ENCODE assay signal across 19 cellular contexts in genomic region chr1:175833502-175833901, GRCh38.
A peak's percentile ranks its signal among the peaks of the same experiment; 100 is the strongest.
DNase-seq lines count a peak whose midpoint lies in the region; ATAC-seq, FAIRE-seq and TF ChIP-seq lines count a peak whose summit lies in the region.
"Had no signal": no experiment of that assay in that cellular context is flagged by ENCODE, and none has a peak within 500 bp of the region (broad histone marks: within the 10 kb centered on the region; RNA-seq: fewer than 3 reads in every experiment).

No MANE protein-coding gene starts in this region.

- no peak overlapping the region for H2AFZ ChIP-seq in trophoblast cell (ENCODE audit: insufficient read depth, low read length, poor library complexity)

- H3K9ac ChIP-seq in HUES64 (ENCODE audit: low read depth, low read length) (no peak overlapping the region), endodermal cell (ENCODE audit: extremely low read depth, low read length, poor library complexity, severe bottlenecking) (no peak overlapping the region), trophoblast cell (ENCODE audit: low read length) (peak overlapping the region; percentile 49)

- H3K4ac ChIP-seq in trophoblast cell (ENCODE audit: low read depth, low read length) = no peak overlapping the region

- no peaks in the 10 kb centered on the region for H3K27me3 Mint-ChIP-seq in Caco-2 (ENCODE audit: insufficient read depth, unreplicated experiment)
- no peaks in the 10 kb centered on the region for H3K27me3 Mint-ChIP-seq in endodermal cell (ENCODE audit: insufficient read depth)
- H3K27me3 Mint-ChIP-seq in CD8-positive, alpha-beta T cell (ENCODE audit: low read depth) = peaks cover 6% of the 10 kb centered on the region

- H3K79me1 ChIP-seq in trophoblast cell (ENCODE audit: low read length) = peaks cover 5% of the 10 kb centered on the region

- no peaks in the 10 kb centered on the region for H3K9me3 Mint-ChIP-seq in Caco-2 (ENCODE audit: unreplicated experiment)
- H3K9me3 Mint-ChIP-seq in endodermal cell = peaks cover 18% of the 10 kb centered on the region
- H3K9me3 Mint-ChIP-seq in CD8-positive, alpha-beta T cell = peaks cover 8% of the 10 kb centered on the region

- no peak overlapping the region for H2BK120ac ChIP-seq in trophoblast cell (ENCODE audit: insufficient read depth, low read length, poor library complexity)

- H4K8ac ChIP-seq in trophoblast cell (ENCODE audit: low read depth, low read length) = no peak overlapping the region

- no TSS peak for BruUV-seq in Caco-2 (replicated peaks; lab: Mats Ljungman, UMichigan)

- peak overlapping the region; percentile 74 for H3K27ac Mint-ChIP-seq in Caco-2 (ENCODE audit: unreplicated experiment)
- peak overlapping the region; percentile 92 for H3K27ac Mint-ChIP-seq in endodermal cell
- no peak overlapping the region for H3K27ac Mint-ChIP-seq in CD8-positive, alpha-beta T cell
- H3K27ac Mint-ChIP-seq: CD14-positive monocyte had no signal

- TF ChIP-seq CTCF in Caco-2 (IDR thresholded peaks at IDR 0.05; ENCODE audit: insufficient read depth in 1 of 2, low read depth in 1 of 2, low read length in 1 of 2, severe bottlenecking in 1 of 2, unreplicated experiment in 1 of 2) (no peak), endodermal cell (conservative IDR thresholded peaks at IDR 0.05) (no peak)
- TF ChIP-seq CTCF in CD8-positive, alpha-beta T cell (IDR thresholded peaks at IDR 0.05) = no peak

- H2BK5ac ChIP-seq in trophoblast cell (ENCODE audit: low read depth, low read length, poor library complexity) = no peak overlapping the region

- peaks cover 34% of the 10 kb centered on the region for H3K4me1 ChIP-seq in Caco-2
- peaks cover 44% of the 10 kb centered on the region for H3K4me1 ChIP-seq in HUES64 (ENCODE audit: insufficient read depth, low read length)
- peaks cover 2% of the 10 kb centered on the region for H3K4me1 ChIP-seq in endodermal cell (ENCODE audit: control insufficient read depth, insufficient read depth, low read length)
- H3K4me1 ChIP-seq in trophoblast cell (ENCODE audit: control insufficient read depth in 1 of 2, insufficient read depth in 2 of 2, low read length in 2 of 2) = peaks cover 6 to 15% of the 10 kb centered on the region in 2 experiments
- no peaks in the 10 kb centered on the region for H3K4me1 ChIP-seq in small intestine (ENCODE audit: control insufficient read depth in 2 of 2, insufficient read depth in 1 of 2, low read depth in 1 of 2, low read length in 1 of 2)
- H3K4me1 ChIP-seq in CD8-positive, alpha-beta T cell (ENCODE audit: insufficient read depth, low read length) = no peaks in the 10 kb centered on the region

- 20% methylated on average over 1 of the region's 2 CpGs for WGBS in HUES64
- 40% methylated on average over 2 of the region's 2 CpGs; no CpG with 5 or more reads in 1 of the 2 experiments for WGBS in endodermal cell (ENCODE audit: insufficient coverage in 1 of 2, insufficient read length in 1 of 2), 2 experiments
- WGBS in trophoblast cell (ENCODE audit: extremely low coverage, insufficient coverage, insufficient read length) = no CpG with 5 or more reads among the region's 2 CpGs
- 22 to 38% (median 23%) methylated on average over 2 of the region's 2 CpGs for WGBS in small intestine, 3 donors

- no peaks in the 10 kb centered on the region for H3K36me3 Mint-ChIP-seq in Caco-2 (ENCODE audit: insufficient read depth, unreplicated experiment)
- peaks cover 2% of the 10 kb centered on the region for H3K36me3 Mint-ChIP-seq in endodermal cell (ENCODE audit: low read depth)
- no peaks in the 10 kb centered on the region for H3K36me3 Mint-ChIP-seq in CD8-positive, alpha-beta T cell
- H3K36me3 Mint-ChIP-seq: CD14-positive monocyte; CD8-positive, alpha-beta memory T cell had no signal

- H3K27me3 ChIP-seq in Caco-2 (replicated peaks; ENCODE audit: control insufficient read depth, insufficient read depth, low read length) (no peaks in the 10 kb centered on the region), HUES64 (ENCODE audit: insufficient read depth, low read length) (no peaks in the 10 kb centered on the region), endodermal cell (ENCODE audit: control insufficient read depth, insufficient read depth, low read length, poor library complexity, severe bottlenecking) (no peaks in the 10 kb centered on the region), trophoblast cell (ENCODE audit: insufficient read depth, low read length) (no peaks in the 10 kb centered on the region), small intestine (ENCODE audit: control insufficient read depth in 2 of 2, insufficient read depth in 2 of 2, low read length in 2 of 2) (no peaks in the 10 kb centered on the region)
- peaks cover 2% of the 10 kb centered on the region for H3K27me3 ChIP-seq in CD8-positive, alpha-beta T cell (ENCODE audit: insufficient read depth, low read length)

- H3K4me3 Mint-ChIP-seq in Caco-2 (ENCODE audit: unreplicated experiment) = no peak overlapping the region
- H3K4me3 Mint-ChIP-seq in endodermal cell = no peak overlapping the region
- no peak overlapping the region for H3K4me3 Mint-ChIP-seq in CD8-positive, alpha-beta T cell
- H3K4me3 Mint-ChIP-seq: CD14-positive monocyte; CD8-positive, alpha-beta memory T cell had no signal

- peaks cover 29% of the 10 kb centered on the region for H3K4me1 Mint-ChIP-seq in Caco-2 (ENCODE audit: low read depth, unreplicated experiment)
- peaks cover 53% of the 10 kb centered on the region for H3K4me1 Mint-ChIP-seq in endodermal cell
- no peaks in the 10 kb centered on the region for H3K4me1 Mint-ChIP-seq in CD8-positive, alpha-beta T cell (ENCODE audit: low read depth)
- H3K4me1 Mint-ChIP-seq: CD14-positive monocyte; CD8-positive, alpha-beta memory T cell had no signal

- peak overlapping the region; percentile 17 for H2BK12ac ChIP-seq in trophoblast cell (ENCODE audit: low read length)

- CTCF ChIA-PET in Caco-2 (lab: Charles Lee) = no interaction called here
- CTCF ChIA-PET in CD8-positive, alpha-beta T cell (lab: Charles Lee) = no interaction called here

- no peak overlapping the region for H4K12ac ChIP-seq in trophoblast cell (ENCODE audit: low read depth, low read length)

- DNase-seq in Caco-2 = no peak
- DNase-seq in endodermal cell = peak; percentile 70
- no peak for DNase-seq in trophoblast cell
- no peak for DNase-seq in amniotic stem cell (lab: John Stamatoyannopoulos, UW)
- DNase-seq in small intestine = no peak
- DNase-seq in CD8-positive, alpha-beta T cell = no peak
- DNase-seq: AML-193; CD8-positive, alpha-beta memory T cell; COR-L47; KG1 had no signal

- intact Hi-C loops in Caco-2 (cut with micrococcal nuclease; ENCODE audit: unreplicated experiment) = no loop called here
- intact Hi-C loops in CD8-positive, alpha-beta T cell (cut with DNase I, micrococcal nuclease) = no loop called here

- H3K4me2 ChIP-seq in trophoblast cell (ENCODE audit: low read length) = no peak overlapping the region

- H3K9me3 ChIP-seq in Caco-2 = peaks cover 2% of the 10 kb centered on the region; the same call in 1 of the 2 replicates
- H3K9me3 ChIP-seq in HUES64 (ENCODE audit: insufficient read depth, low read depth, low read length) = no peaks in the 10 kb centered on the region
- peaks cover 17% of the 10 kb centered on the region for H3K9me3 ChIP-seq in endodermal cell (ENCODE audit: control insufficient read depth, low read length)
- peaks cover 1% of the 10 kb centered on the region for H3K9me3 ChIP-seq in trophoblast cell (ENCODE audit: insufficient read depth, low read depth, low read length)
- H3K9me3 ChIP-seq in small intestine (ENCODE audit: control insufficient read depth, low read depth) = no peaks in the 10 kb centered on the region
- H3K9me3 ChIP-seq in CD8-positive, alpha-beta T cell (ENCODE audit: low read length) = no peaks in the 10 kb centered on the region
- H3K9me3 ChIP-seq: HAP-1 had no signal

- H3K14ac ChIP-seq in trophoblast cell (ENCODE audit: low read length) = no peak overlapping the region

- H3K36me3 ChIP-seq in Caco-2 (ENCODE audit: control insufficient read depth, insufficient read depth, low read length) (no peaks in the 10 kb centered on the region), HUES64 (ENCODE audit: insufficient read depth, low read length) (no peaks in the 10 kb centered on the region), endodermal cell (ENCODE audit: control insufficient read depth, insufficient read depth, low read length) (no peaks in the 10 kb centered on the region), trophoblast cell (ENCODE audit: control insufficient read depth in 1 of 2, insufficient read depth in 2 of 2, low read length in 2 of 2) (peaks cover 0 to 1% of the 10 kb centered on the region in 2 experiments), small intestine (ENCODE audit: control insufficient read depth in 2 of 2, insufficient read depth in 2 of 2, low read length in 2 of 2) (no peaks in the 10 kb centered on the region)
- H3K36me3 ChIP-seq in CD8-positive, alpha-beta T cell (ENCODE audit: insufficient read depth, low read length) = no peaks in the 10 kb centered on the region
- H3K36me3 ChIP-seq: HAP-1 had no signal

- H3K27ac ChIP-seq in HUES64 (ENCODE audit: low read depth, low read length) = peak overlapping the region; percentile 45; the same call in 1 of the 2 replicates
- H3K27ac ChIP-seq in endodermal cell (ENCODE audit: low read depth, low read length) = no peak overlapping the region
- peak overlapping the region; percentile 23 for H3K27ac ChIP-seq in trophoblast cell (ENCODE audit: low read depth, low read length)
- no peak overlapping the region for H3K27ac ChIP-seq in small intestine (ENCODE audit: low read depth in 1 of 2, low read length in 1 of 2)
- no peak overlapping the region for H3K27ac ChIP-seq in CD8-positive, alpha-beta T cell (ENCODE audit: low read depth, low read length)

- H3K79me2 ChIP-seq in trophoblast cell (ENCODE audit: control insufficient read depth, insufficient read depth, low read length, poor library complexity) = no peaks in the 10 kb centered on the region

- no peak overlapping the region for H3K23ac ChIP-seq in trophoblast cell (ENCODE audit: low read length)

- no peak for ATAC-seq in CD8-positive, alpha-beta T cell

- H3K4me3 ChIP-seq in Caco-2 (ENCODE audit: low read depth, low read length) (no peak overlapping the region), HUES64 (ENCODE audit: low read length) (no peak overlapping the region), endodermal cell (ENCODE audit: low read length) (no peak overlapping the region), trophoblast cell (ENCODE audit: low read depth, low read length) (no peak overlapping the region), small intestine (ENCODE audit: low read depth in 1 of 2, low read length in 2 of 2) (no peak overlapping the region)
- H3K4me3 ChIP-seq in CD8-positive, alpha-beta T cell (ENCODE audit: low read depth, low read length) = no peak overlapping the region
- H3K4me3 ChIP-seq: HAP-1 had no signal

- H4K91ac ChIP-seq in trophoblast cell (ENCODE audit: low read depth, low read length) = peak overlapping the region; percentile 18

- POLR2A ChIA-PET in Caco-2 (lab: Charles Lee) = no interaction called here
- POLR2A ChIA-PET in CD8-positive, alpha-beta T cell (lab: Charles Lee) = no interaction called here

- no peak overlapping the region for H2AK5ac ChIP-seq in trophoblast cell (ENCODE audit: low read length)

- FAIRE-seq in small intestine (lab: Jason Lieb, UNC) = no peak
- FAIRE-seq: A204.1, D721Med, G401.6, GM12891, GM19239, HTR-8/SVneo had no signal

- no peak overlapping the region for H3K18ac ChIP-seq in trophoblast cell (ENCODE audit: low read length)

Comparison
In these comparisons a context has a peak if more than half of its experiments do, and no peak if none do; other contexts are left out.
1. H3K27ac ChIP-seq: peak in HUES64 (single experiment) and trophoblast cell (single experiment); none in endodermal cell (single experiment), small intestine (0 of 2) and CD8-positive, alpha-beta T cell (single experiment).